ENCODE assay signal across 27 cellular contexts in the genomic region with DNA sequence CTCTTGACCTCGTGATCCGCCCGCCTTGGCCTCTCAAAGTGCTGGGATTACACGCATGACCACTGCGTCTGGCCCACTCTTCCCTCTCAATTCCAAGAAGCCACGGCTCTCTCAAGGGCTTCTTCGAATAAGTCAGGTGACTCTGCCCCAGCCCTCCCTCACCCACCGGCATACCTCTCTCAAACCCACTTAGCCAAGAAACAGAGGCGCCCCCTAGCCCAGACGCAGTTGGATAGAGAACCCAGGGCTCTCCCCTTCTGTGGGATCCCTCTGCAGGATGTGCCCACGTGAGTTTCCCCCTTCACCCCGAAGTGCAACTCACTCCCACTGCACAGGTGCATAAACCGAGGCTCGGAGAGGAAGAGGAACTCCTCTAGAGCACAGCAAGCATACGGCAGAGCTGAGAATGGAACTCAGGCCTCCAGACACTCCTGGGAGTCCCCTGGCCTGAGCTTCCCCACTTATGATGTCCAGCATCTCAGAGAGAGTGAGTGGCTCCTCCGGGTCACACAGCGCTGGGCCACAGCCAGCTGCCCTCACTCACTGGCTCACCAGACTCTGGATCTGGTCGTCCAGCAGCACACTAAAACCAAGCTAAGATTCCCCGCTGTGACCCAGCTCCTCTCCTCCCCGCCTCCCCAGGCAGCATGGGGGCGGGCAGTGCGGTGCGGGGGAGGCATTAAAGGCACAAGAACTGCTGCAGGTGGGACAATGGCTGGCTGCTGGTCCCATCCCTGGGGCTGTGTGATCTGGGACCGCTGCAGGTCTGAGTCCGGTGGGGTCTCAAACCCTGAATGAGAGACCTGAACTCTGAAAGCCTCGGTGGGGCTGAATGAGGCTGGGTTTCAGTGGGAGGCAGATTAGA. TPM values are rescaled to one million over a fixed set of nuclear protein-coding genes. Genes with fewer than 3 reads are reported as not detected.
DNase-seq lines count a peak whose midpoint lies in the region; ATAC-seq, FAIRE-seq and TF ChIP-seq lines count a peak whose summit lies in the region.
"Had no signal": no experiment of that assay in that cellular context is flagged by ENCODE, and none has a peak within 500 bp of the region (broad histone marks: within the 10 kb centered on the region; RNA-seq: fewer than 3 reads in every experiment).

No MANE protein-coding gene starts in this region.

- no peaks in the 10 kb centered on the region for H3K9me3 ChIP-seq in heart left ventricle
- no peaks in the 10 kb centered on the region for H3K9me3 ChIP-seq in kidney (ENCODE audit: control insufficient read depth in 1 of 2, low read length in 2 of 2)
- H3K9me3 ChIP-seq in uterus, result no peaks in the 10 kb centered on the region
- H3K9me3 ChIP-seq in SJCRH30 (replicated peaks), result no peaks in the 10 kb centered on the region
- H3K9me3 ChIP-seq: A549, lower lobe of right lung, thoracic aorta had no signal

- intact Hi-C loops in Right ventricle myocardium inferior (cut with DNase I), result no loop called here
- intact Hi-C loops in heart left ventricle (cut with DNase I), result loop anchor here in 1 of 10 donors (10.0 kb wide), 1 partner anchor 931 kb away; a partner anchor contains a TSS
- intact Hi-C loops in activated T-helper 1 cell treated with anti-CD3 and anti-CD28 coated beads, Interleukin-12 subunit alpha, Interleukin-12 subunit beta, Interleukin-2, Interleukin-4 antibody, amounts not matched to agents 30 ng/mL and 10 ng/mL and 1 ng/mL, durations not matched to agents 14 hours and 24 hours and 36 hours (cut with micrococcal nuclease), result no loop called here
- intact Hi-C loops in kidney (cut with DNase I), result no loop called here
- intact Hi-C loops in uterus (cut with DNase I; ENCODE audit: low total_unique reads), result no loop called here

- WGBS in heart left ventricle, 4 donors, result 83 to 90% (median 88%) methylated on average over 17 to 26 of the region's 26 CpGs

- DNase-seq in Right ventricle myocardium inferior (ENCODE audit: missing footprints), result peak; percentile 32
- DNase-seq in heart left ventricle, result no peak
- no peak for DNase-seq in activated T-helper 1 cell treated with anti-CD3 and anti-CD28 coated beads, Interleukin-12 subunit alpha, Interleukin-12 subunit beta, Interleukin-2, Interleukin-4 antibody, amounts not matched to agents 30 ng/mL and 10 ng/mL and 1 ng/mL, durations not matched to agents 14 hours and 24 hours and 36 hours (ENCODE audit: low spot score)
- DNase-seq in kidney, result peak; percentile 51
- peak; percentile 15 for DNase-seq in renal cortical epithelial cell (ENCODE audit: low read depth)
- no peak for DNase-seq in uterus
- no peak for DNase-seq in SJCRH30
- DNase-seq in NCI-H2227 (lab: John Stamatoyannopoulos, UW; ENCODE audit: unreplicated experiment), result no peak
- DNase-seq: activated B cell treated with CpG ODN at 0.5 μM for 24 hours; activated CD8-positive, alpha-beta memory T cell treated with anti-CD3 and anti-CD28 coated beads for 24 hours; activated T-cell treated with anti-CD3 and anti-CD28 coated beads, Interleukin-2, amount 50 U/mL, for 4 hours; KBM-7; lower lobe of right lung; NCI-H146; NCI-H2227 treated with DMSO at 0.1 percent for 48 hours; PC-9; stimulated activated naive B cell treated with anti-CD40 and anti-IgM and Interleukin-4, amounts not matched to agents 10 μg/mL and 1 μg/mL and 100 μg/mL, for 72 hours; T-helper 17 cell had no signal

- TF ChIP-seq POLR2A in heart left ventricle (IDR thresholded peaks at IDR 0.05) (no peak), uterus (IDR thresholded peaks at IDR 0.05) (no peak)

- no peak overlapping the region for H3K4me3 ChIP-seq in heart left ventricle
- H3K4me3 ChIP-seq in kidney (ENCODE audit: low read length in 2 of 2), result peak overlapping the region in 1 of 2 donors; percentile 22
- no peak overlapping the region for H3K4me3 ChIP-seq in uterus
- no peak overlapping the region for H3K4me3 ChIP-seq in SJCRH30
- H3K4me3 ChIP-seq: A549, lower lobe of right lung, PC-9, thoracic aorta had no signal

- peaks cover 0 to 10% (median 0%) of the 10 kb centered on the region in 12 donors for H3K4me1 ChIP-seq in heart left ventricle
- peaks cover 8 to 21% of the 10 kb centered on the region in 2 donors for H3K4me1 ChIP-seq in kidney (ENCODE audit: control insufficient read depth in 1 of 2, insufficient read depth in 1 of 2, low read depth in 1 of 2, low read length in 2 of 2)
- H3K4me1 ChIP-seq in uterus, result no peaks in the 10 kb centered on the region
- peaks cover 2% of the 10 kb centered on the region; the same call in 1 of the 2 replicates for H3K4me1 ChIP-seq in SJCRH30
- H3K4me1 ChIP-seq: lower lobe of right lung had no signal

- peak overlapping the region; percentile 70 for H3K27ac Mint-ChIP-seq in activated T-helper 1 cell treated with anti-CD3 and anti-CD28 coated beads, Interleukin-12 subunit alpha, Interleukin-12 subunit beta, Interleukin-2, Interleukin-4 antibody, amounts not matched to agents 30 ng/mL and 10 ng/mL and 1 ng/mL, durations not matched to agents 14 hours and 24 hours and 36 hours
- H3K27ac Mint-ChIP-seq: activated B cell treated with CpG ODN at 0.5 μM for 24 hours; stimulated activated naive B cell treated with anti-CD40 and anti-IgM and Interleukin-4, amounts not matched to agents 10 μg/mL and 1 μg/mL and 100 μg/mL, for 72 hours; T-helper 17 cell had no signal

- peaks cover 17% of the 10 kb centered on the region for H3K4me1 Mint-ChIP-seq in activated T-helper 1 cell treated with anti-CD3 and anti-CD28 coated beads, Interleukin-12 subunit alpha, Interleukin-12 subunit beta, Interleukin-2, Interleukin-4 antibody, amounts not matched to agents 30 ng/mL and 10 ng/mL and 1 ng/mL, durations not matched to agents 14 hours and 24 hours and 36 hours (ENCODE audit: low read depth)

- no peak for FAIRE-seq in kidney (lab: Jason Lieb, UNC)
- FAIRE-seq: A549, astrocyte, colon had no signal

- H3K27ac ChIP-seq in heart left ventricle (no peak overlapping the region), kidney (ENCODE audit: low read depth in 2 of 2, low read length in 2 of 2) (peak overlapping the region; percentile 22 to 37), uterus (no peak overlapping the region), SJCRH30 (no peak overlapping the region)
- H3K27ac ChIP-seq: A549, lower lobe of right lung, PC-9, thoracic aorta had no signal

- ATAC-seq in Right ventricle myocardium inferior, result no peak
- no peak for ATAC-seq in heart left ventricle
- ATAC-seq: A549; activated T-cell treated with anti-CD3 and anti-CD28 coated beads, Interleukin-2, amount 50 U/mL, for 4 hours; lower lobe of right lung; sciatic nerve; stimulated activated naive B cell treated with anti-CD40 and anti-IgM and Interleukin-4, amounts not matched to agents 10 μg/mL and 1 μg/mL and 100 μg/mL, for 72 hours; T-helper 17 cell had no signal

- H3K4me3 Mint-ChIP-seq in activated T-helper 1 cell treated with anti-CD3 and anti-CD28 coated beads, Interleukin-12 subunit alpha, Interleukin-12 subunit beta, Interleukin-2, Interleukin-4 antibody, amounts not matched to agents 30 ng/mL and 10 ng/mL and 1 ng/mL, durations not matched to agents 14 hours and 24 hours and 36 hours, result no peak overlapping the region
- H3K4me3 Mint-ChIP-seq: activated B cell treated with CpG ODN at 0.5 μM for 24 hours; activated naive CD4-positive, alpha-beta T cell treated with anti-CD3 and anti-CD28 coated beads, Interleukin-2, amount 10 ng/mL, durations not matched to agents 7 days and 5 days; activated T-cell treated with anti-CD3 and anti-CD28 coated beads, Interleukin-2, amount 50 U/mL, for 4 hours; stimulated activated naive B cell treated with anti-CD40 and anti-IgM and Interleukin-4, amounts not matched to agents 10 μg/mL and 1 μg/mL and 100 μg/mL, for 72 hours had no signal

- no peaks in the 10 kb centered on the region for H3K27me3 ChIP-seq in heart left ventricle
- no peaks in the 10 kb centered on the region for H3K27me3 ChIP-seq in uterus
- no peaks in the 10 kb centered on the region for H3K27me3 ChIP-seq in SJCRH30

- no peaks in the 10 kb centered on the region for H3K9me3 Mint-ChIP-seq in activated T-helper 1 cell treated with anti-CD3 and anti-CD28 coated beads, Interleukin-12 subunit alpha, Interleukin-12 subunit beta, Interleukin-2, Interleukin-4 antibody, amounts not matched to agents 30 ng/mL and 10 ng/mL and 1 ng/mL, durations not matched to agents 14 hours and 24 hours and 36 hours
- H3K9me3 Mint-ChIP-seq: activated B cell treated with CpG ODN at 0.5 μM for 24 hours; activated T-cell treated with anti-CD3 and anti-CD28 coated beads, Interleukin-2, amount 50 U/mL, for 4 hours; stimulated activated naive B cell treated with anti-CD40 and anti-IgM and Interleukin-4, amounts not matched to agents 10 μg/mL and 1 μg/mL and 100 μg/mL, for 72 hours had no signal

- H3K27me3 Mint-ChIP-seq in activated T-helper 1 cell treated with anti-CD3 and anti-CD28 coated beads, Interleukin-12 subunit alpha, Interleukin-12 subunit beta, Interleukin-2, Interleukin-4 antibody, amounts not matched to agents 30 ng/mL and 10 ng/mL and 1 ng/mL, durations not matched to agents 14 hours and 24 hours and 36 hours (ENCODE audit: insufficient read depth), result no peaks in the 10 kb centered on the region
- H3K27me3 Mint-ChIP-seq: activated B cell treated with CpG ODN at 0.5 μM for 24 hours; activated naive CD4-positive, alpha-beta T cell treated with anti-CD3 and anti-CD28 coated beads, Interleukin-2, amount 10 ng/mL, durations not matched to agents 7 days and 5 days; stimulated activated naive B cell treated with anti-CD40 and anti-IgM and Interleukin-4, amounts not matched to agents 10 μg/mL and 1 μg/mL and 100 μg/mL, for 72 hours; T-helper 17 cell had no signal

- peaks cover 0 to 5% (median 0%) of the 10 kb centered on the region in 9 donors for H3K36me3 ChIP-seq in heart left ventricle
- no peaks in the 10 kb centered on the region for H3K36me3 ChIP-seq in kidney (ENCODE audit: control insufficient read depth in 1 of 2, insufficient read depth in 2 of 2, low read length in 2 of 2)
- H3K36me3 ChIP-seq in uterus, result no peaks in the 10 kb centered on the region
- no peaks in the 10 kb centered on the region for H3K36me3 ChIP-seq in SJCRH30
- H3K36me3 ChIP-seq: lower lobe of right lung, thoracic aorta had no signal

- no peaks in the 10 kb centered on the region for H3K36me3 Mint-ChIP-seq in activated T-helper 1 cell treated with anti-CD3 and anti-CD28 coated beads, Interleukin-12 subunit alpha, Interleukin-12 subunit beta, Interleukin-2, Interleukin-4 antibody, amounts not matched to agents 30 ng/mL and 10 ng/mL and 1 ng/mL, durations not matched to agents 14 hours and 24 hours and 36 hours (ENCODE audit: low read depth)

- no peak for TF ChIP-seq CTCF in heart left ventricle (IDR thresholded peaks at IDR 0.05)
- TF ChIP-seq CTCF in kidney (IDR thresholded peaks at IDR 0.05; ENCODE audit: borderline replicate concordance, extremely low read depth, insufficient read depth), result no peak
- no peak for TF ChIP-seq CTCF in uterus (IDR thresholded peaks at IDR 0.05)

- no peak overlapping the region for H3K9ac ChIP-seq in kidney (ENCODE audit: low read length in 2 of 2)

RNA-seq across cellular contexts. Expression of a gene that starts 16.8 kb away (rescaled TPM):
- total RNA-seq in Right ventricle myocardium inferior, result not detected
- under 1 TPM in 3 of 9 donors, not detected in 6; 0.21 to 0.69 (median 0.52) TPM for total RNA-seq in heart left ventricle
- polyA plus RNA-seq in heart left ventricle, result under 1 TPM; 0.42 to 0.53 TPM
- 9.3 and 11.7 TPM in 2 replicates for total RNA-seq in activated T-helper 1 cell treated with anti-CD3 and anti-CD28 coated beads, Interleukin-12 subunit alpha, Interleukin-12 subunit beta, Interleukin-2, Interleukin-4 antibody, amounts not matched to agents 30 ng/mL and 10 ng/mL and 1 ng/mL, durations not matched to agents 14 hours and 24 hours and 36 hours
- 0.60 TPM for total RNA-seq in kidney
- 0.80 TPM for polyA plus RNA-seq in kidney (ENCODE audit: insufficient read depth, low read depth, low replicate concordance)
- not detected in 2 replicates for total RNA-seq in renal cortical epithelial cell
- total RNA-seq in uterus, result under 1 TPM in 1 of 4 donors, not detected in 3; 0.21 TPM
- total RNA-seq in SJCRH30 (2014; rRNA removed; shearing (Covaris generic)), result 0.03 TPM in 1 of 2 replicates, not detected in the other
- total RNA-seq: astrocyte, osteoblast, PC-9, SK-MEL-5, thoracic aorta had no signal
- polyA plus RNA-seq: A549, BJ had no signal

RNA-seq across cellular contexts. Expression of a gene that starts 41.9 kb away (rescaled TPM):
- not detected for total RNA-seq in Right ventricle myocardium inferior
- total RNA-seq in heart left ventricle, result under 1 TPM in 2 of 9 donors, not detected in 7; 0.32 to 0.45 TPM
- polyA plus RNA-seq in heart left ventricle, result under 1 TPM in 1 of 2 donors, not detected in 1; 0.11 TPM
- total RNA-seq in activated T-helper 1 cell treated with anti-CD3 and anti-CD28 coated beads, Interleukin-12 subunit alpha, Interleukin-12 subunit beta, Interleukin-2, Interleukin-4 antibody, amounts not matched to agents 30 ng/mL and 10 ng/mL and 1 ng/mL, durations not matched to agents 14 hours and 24 hours and 36 hours, result 0.34 and 0.65 TPM in 2 replicates
- 1.1 TPM for total RNA-seq in kidney
- 1.3 TPM for polyA plus RNA-seq in kidney (ENCODE audit: insufficient read depth, low read depth, low replicate concordance)
- total RNA-seq in renal cortical epithelial cell, result 0.35 TPM in 1 of 2 replicates, not detected in the other
- total RNA-seq in uterus, result 1 to 10 TPM in 1 of 4 donors, not detected in 3; 1.4 TPM
- not detected in 2 replicates for total RNA-seq in SJCRH30 (2014; rRNA removed; shearing (Covaris generic))
- total RNA-seq: astrocyte, SK-MEL-5, thoracic aorta had no signal
- polyA plus RNA-seq: BJ had no signal

Comparison
In these comparisons a context has a peak if more than half of its experiments do, and no peak if none do; other contexts are left out.
1. DNase-seq: peak in Right ventricle myocardium inferior (single experiment), kidney (single experiment) and renal cortical epithelial cell (single experiment); none in heart left ventricle (0 of 5), activated T-helper 1 cell treated with anti-CD3 and anti-CD28 coated beads, Interleukin-12 subunit alpha, Interleukin-12 subunit beta, Interleukin-2, Interleukin-4 antibody, amounts not matched to agents 30 ng/mL and 10 ng/mL and 1 ng/mL, durations not matched to agents 14 hours and 24 hours and 36 hours (single experiment), uterus (0 of 2), SJCRH30 (0 of 2) and NCI-H2227 (single experiment).
2. H3K27ac ChIP-seq: peak in kidney (2 of 2); none in heart left ventricle (0 of 12), uterus (0 of 2) and SJCRH30 (single experiment).